In genomic region chr2:130252880-130253645, GRCh38 we compare ENCODE assay signal across 12 cellular contexts. TPM values are rescaled to one million over a fixed set of nuclear protein-coding genes. Genes with fewer than 3 reads are reported as not detected.
A peak's percentile ranks its signal among the peaks of the same experiment; 100 is the strongest.
DNase-seq lines count a peak whose midpoint lies in the region; ATAC-seq and TF ChIP-seq lines count a peak whose summit lies in the region.
"Had no signal": no experiment of that assay in that cellular context is flagged by ENCODE, and none has a peak within 500 bp of the region (broad histone marks: within the 10 kb centered on the region; RNA-seq: fewer than 3 reads in every experiment).

No MANE protein-coding gene starts in this region.

- H3K79me1 ChIP-seq in mesenchymal stem cell (replicated peaks; ENCODE audit: low read length, poor library complexity, severe bottlenecking): no peaks in the 10 kb centered on the region

- WGBS in mesenchymal stem cell: 93% methylated on average over 42 of the region's 42 CpGs

- H3K27ac Mint-ChIP-seq in activated naive CD4-positive, alpha-beta T cell treated with anti-CD3 and anti-CD28 coated beads, Interleukin-2, amount 50 U/mL, for 72 hours: no peak overlapping the region

- no peaks in the 10 kb centered on the region for H3K36me3 Mint-ChIP-seq in activated naive CD4-positive, alpha-beta T cell treated with anti-CD3 and anti-CD28 coated beads, Interleukin-2, amount 50 U/mL, for 72 hours

- no peak overlapping the region for H4K8ac ChIP-seq in mesenchymal stem cell (ENCODE audit: low read length)

- H3K9me3 Mint-ChIP-seq in activated naive CD4-positive, alpha-beta T cell treated with anti-CD3 and anti-CD28 coated beads, Interleukin-2, amount 50 U/mL, for 72 hours: no peaks in the 10 kb centered on the region

- no peak for TF ChIP-seq CTCF in cardiac fibroblast (IDR thresholded peaks at IDR 0.05; ENCODE audit: low read depth, low read length)
- TF ChIP-seq CTCF in GM10266 (IDR thresholded peaks at IDR 0.05; ENCODE audit: control insufficient read depth, insufficient read depth, low read depth, missing control alignments): no peak

- no peak overlapping the region for H2BK15ac ChIP-seq in mesenchymal stem cell (ENCODE audit: low read depth, poor library complexity, severe bottlenecking)

- no peak overlapping the region for H3K23ac ChIP-seq in mesenchymal stem cell (ENCODE audit: low read length in 2 of 2)

- H3K9me3 ChIP-seq in HUES48 (ENCODE audit: control insufficient read depth, insufficient read depth, low read length) (no peaks in the 10 kb centered on the region), mesenchymal stem cell (ENCODE audit: control insufficient read depth, low read length) (no peaks in the 10 kb centered on the region)

- H3K14ac ChIP-seq in mesenchymal stem cell (ENCODE audit: low read length in 2 of 2): no peak overlapping the region

- no peak overlapping the region for H2AK5ac ChIP-seq in mesenchymal stem cell (ENCODE audit: low read length, severe bottlenecking)

- H3K9ac ChIP-seq in HUES48 (ENCODE audit: low read depth, low read length): no peak overlapping the region
- H3K9ac ChIP-seq in mesenchymal stem cell (ENCODE audit: low read length): peak overlapping the region; percentile 74

- DNase-seq in AG08396 (ENCODE audit: low spot score) (peak; percentile 64), cardiac fibroblast (ENCODE audit: low read depth in 2 of 2) (peak; percentile 19 to 51), mesenchymal stem cell (no peak), GM10266 (ENCODE audit: extremely low spot score) (no peak), NCI-H187 treated with DMSO at 0.1 percent for 48 hours (lab: John Stamatoyannopoulos, UW) (no peak)
- DNase-seq in activated naive CD4-positive, alpha-beta T cell treated with anti-CD3 and anti-CD28 coated beads, Interleukin-2, amount 50 U/mL, for 72 hours (ENCODE audit: low spot score in 2 of 2): no peak

- H2BK12ac ChIP-seq in mesenchymal stem cell (ENCODE audit: low read length in 2 of 2): no peak overlapping the region

- peaks cover 13% of the 10 kb centered on the region for H3K27me3 ChIP-seq in HUES48 (ENCODE audit: control insufficient read depth, insufficient read depth, low read length)
- peaks cover under 1 to 49% of the 10 kb centered on the region in 2 experiments for H3K27me3 ChIP-seq in mesenchymal stem cell (ENCODE audit: control insufficient read depth in 1 of 2, insufficient read depth in 1 of 2, low read length in 2 of 2)

- H3K4me1 ChIP-seq in HUES48 (ENCODE audit: control insufficient read depth, insufficient read depth, low read length): no peaks in the 10 kb centered on the region
- H3K4me1 ChIP-seq in mesenchymal stem cell (ENCODE audit: control insufficient read depth, insufficient read depth, low read depth, low read length): no peaks in the 10 kb centered on the region

- H3K4ac ChIP-seq in mesenchymal stem cell (ENCODE audit: low read depth in 1 of 2, low read length in 2 of 2): no peak overlapping the region

- H3K36me3 ChIP-seq in HUES48 (ENCODE audit: control insufficient read depth, insufficient read depth, low read length) (no peaks in the 10 kb centered on the region), mesenchymal stem cell (ENCODE audit: control insufficient read depth in 1 of 2, insufficient read depth in 2 of 2, low read depth in 1 of 2, low read length in 2 of 2) (no peaks in the 10 kb centered on the region)

- H3K4me3 ChIP-seq in HUES48 (ENCODE audit: low read depth, low read length) (peak overlapping the region; percentile 37; the same call in 1 of the 2 replicates), cardiac fibroblast (replicated peaks in 1 of 2; ENCODE audit: low read depth in 2 of 2, low read length in 2 of 2) (peak overlapping the region; percentile 27 to 46), mesenchymal stem cell (ENCODE audit: insufficient read depth in 1 of 2, low read depth in 1 of 2, low read length in 2 of 2) (peak overlapping the region in 1 of 2 experiments; percentile 71)

- ATAC-seq in GM19395 (IDR thresholded peaks at IDR 0.05; ENCODE audit: unreplicated experiment): no peak
- ATAC-seq in activated naive CD4-positive, alpha-beta T cell treated with anti-CD3 and anti-CD28 coated beads, Interleukin-2, amount 50 U/mL, for 72 hours: no peak

- H2BK5ac ChIP-seq in mesenchymal stem cell (ENCODE audit: low read depth, low read length, poor library complexity, severe bottlenecking): no peak overlapping the region

- H3K18ac ChIP-seq in mesenchymal stem cell (ENCODE audit: low read depth in 1 of 2, low read length in 2 of 2): no peak overlapping the region

- H4K91ac ChIP-seq in mesenchymal stem cell (ENCODE audit: low read length): no peak overlapping the region

- H2BK120ac ChIP-seq in mesenchymal stem cell (ENCODE audit: low read depth, low read length): no peak overlapping the region

- H3K4me2 ChIP-seq in mesenchymal stem cell (ENCODE audit: low read length, poor library complexity, severe bottlenecking): no peak overlapping the region

- H2AFZ ChIP-seq in mesenchymal stem cell (ENCODE audit: low read depth, low read length): no peak overlapping the region

- no peak overlapping the region for H3K27ac ChIP-seq in HUES48 (ENCODE audit: low read depth, low read length)
- H3K27ac ChIP-seq in mesenchymal stem cell (ENCODE audit: low read length, poor library complexity, severe bottlenecking): no peak overlapping the region

RNA-seq across cellular contexts. Expression of gene TUBA3E, which starts 54.8 kb away (rescaled TPM):
- polyA plus RNA-seq in mesenchymal stem cell (2013, experiment 1 of 2): not detected
- not detected for polyA plus RNA-seq in mesenchymal stem cell (2013, experiment 2 of 2)
- total RNA-seq in activated naive CD4-positive, alpha-beta T cell treated with anti-CD3 and anti-CD28 coated beads, Interleukin-2, amount 50 U/mL, for 72 hours: not detected
- total RNA-seq: activated CD8-positive, alpha-beta memory T cell treated with anti-CD3 and anti-CD28 coated beads for 36 hours; cerebellum; G401; lung microvascular endothelial cell had no signal

Comparison
In these comparisons a context has a peak if more than half of its experiments do, and no peak if none do; other contexts are left out.
1. DNase-seq: peak in AG08396 (single experiment) and cardiac fibroblast (2 of 2); none in mesenchymal stem cell (single experiment), GM10266 (single experiment), NCI-H187 treated with DMSO at 0.1 percent for 48 hours (single experiment) and activated naive CD4-positive, alpha-beta T cell treated with anti-CD3 and anti-CD28 coated beads, Interleukin-2, amount 50 U/mL, for 72 hours (0 of 2).